8 cellular contexts compared by ENCODE assay signal in genomic region chr1:106492876-106493275, GRCh38.
"Had no signal": no experiment of that assay in that cellular context is flagged by ENCODE, and none has a peak within 500 bp of the region (broad histone marks: within the 10 kb centered on the region; RNA-seq: fewer than 3 reads in every experiment).

No MANE protein-coding gene starts in this region.

- H2AFZ ChIP-seq: GM23338 had no signal

- H3K4me2 ChIP-seq: GM23338 had no signal

- FAIRE-seq: H1, H54, K562 had no signal

- DNase-seq: H9, HCEC 1CT, IMR-90, KG1 had no signal

- H3K4me3 ChIP-seq: GM23338, K562 had no signal

- ATAC-seq: GM23338, K562 had no signal
